1 cellular context compared by ENCODE assay signal in the genomic region with DNA sequence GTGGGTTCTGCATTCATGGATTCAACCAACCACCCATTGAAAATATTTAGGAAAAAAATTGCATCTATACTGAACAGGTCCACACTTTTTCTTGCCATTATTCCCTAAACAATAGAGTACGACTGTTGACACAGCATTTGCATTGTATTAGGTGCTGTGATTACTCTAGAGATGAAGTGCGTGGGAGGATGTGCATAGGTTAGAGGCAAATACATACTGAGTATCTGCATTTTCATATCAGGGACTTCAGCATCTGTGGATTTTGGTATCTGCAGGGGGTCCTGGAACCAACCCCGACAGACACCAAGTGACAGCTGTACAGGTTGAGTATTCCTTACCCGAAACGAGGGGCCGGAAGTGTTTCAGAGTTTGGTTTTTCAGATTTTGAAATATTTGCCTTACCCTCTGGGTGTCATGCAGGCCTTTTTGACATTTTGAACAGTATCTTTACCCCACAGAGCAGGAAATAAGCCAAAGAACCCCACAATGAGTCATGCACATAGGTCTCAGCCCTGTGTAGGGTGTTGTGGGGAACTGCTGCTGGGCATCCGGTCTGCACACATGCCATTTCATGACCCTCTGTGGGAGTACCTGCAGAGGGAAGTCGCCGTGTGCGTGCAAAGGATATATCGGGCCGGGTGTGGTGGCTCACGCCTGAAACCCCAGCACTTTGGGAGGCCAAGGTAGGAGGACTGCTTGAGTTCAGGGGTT.
TF ChIP-seq lines count a peak whose summit lies in the region.

No MANE protein-coding gene starts in this region.

TF ChIP-seq in HepG2, 621 proteins besides CTCF, POLR2A, EP300 and RAD21:
- TF ChIP-seq ZNF773 (CRISPR knock-in tag; IDR thresholded peaks at IDR 0.05; ENCODE audit: borderline replicate concordance) (no peak), POLR2AphosphoS2 (IDR thresholded peaks at IDR 0.05; ENCODE audit: low read depth, low read length) (no peak), BORCS8-MEF2B (CRISPR knock-in tag; IDR thresholded peaks at IDR 0.05) (no peak), JARID2 (CRISPR knock-in tag; IDR thresholded peaks at IDR 0.05; ENCODE audit: insufficient replicate concordance) (no peak), SMAD3 (CRISPR knock-in tag; IDR thresholded peaks at IDR 0.05) (no peak), ZNF12 (CRISPR knock-in tag; IDR thresholded peaks at IDR 0.05) (no peak), ZNF256 (CRISPR knock-in tag; conservative IDR thresholded peaks at IDR 0.05) (no peak), ATF7 (IDR thresholded peaks at IDR 0.05) (no peak), ATF7 (CRISPR knock-in tag; IDR thresholded peaks at IDR 0.05) (no peak), ZKSCAN5 (CRISPR knock-in tag; IDR thresholded peaks at IDR 0.05) (no peak), NR2F6 (IDR thresholded peaks at IDR 0.05) (no peak), NR2F6 (CRISPR knock-in tag; IDR thresholded peaks at IDR 0.05) (no peak), PAWR (CRISPR knock-in tag; IDR thresholded peaks at IDR 0.05; ENCODE audit: borderline replicate concordance) (no peak), ZNF614 (CRISPR knock-in tag; IDR thresholded peaks at IDR 0.05; ENCODE audit: borderline replicate concordance) (no peak)
- TF ChIP-seq, protein P1, sequence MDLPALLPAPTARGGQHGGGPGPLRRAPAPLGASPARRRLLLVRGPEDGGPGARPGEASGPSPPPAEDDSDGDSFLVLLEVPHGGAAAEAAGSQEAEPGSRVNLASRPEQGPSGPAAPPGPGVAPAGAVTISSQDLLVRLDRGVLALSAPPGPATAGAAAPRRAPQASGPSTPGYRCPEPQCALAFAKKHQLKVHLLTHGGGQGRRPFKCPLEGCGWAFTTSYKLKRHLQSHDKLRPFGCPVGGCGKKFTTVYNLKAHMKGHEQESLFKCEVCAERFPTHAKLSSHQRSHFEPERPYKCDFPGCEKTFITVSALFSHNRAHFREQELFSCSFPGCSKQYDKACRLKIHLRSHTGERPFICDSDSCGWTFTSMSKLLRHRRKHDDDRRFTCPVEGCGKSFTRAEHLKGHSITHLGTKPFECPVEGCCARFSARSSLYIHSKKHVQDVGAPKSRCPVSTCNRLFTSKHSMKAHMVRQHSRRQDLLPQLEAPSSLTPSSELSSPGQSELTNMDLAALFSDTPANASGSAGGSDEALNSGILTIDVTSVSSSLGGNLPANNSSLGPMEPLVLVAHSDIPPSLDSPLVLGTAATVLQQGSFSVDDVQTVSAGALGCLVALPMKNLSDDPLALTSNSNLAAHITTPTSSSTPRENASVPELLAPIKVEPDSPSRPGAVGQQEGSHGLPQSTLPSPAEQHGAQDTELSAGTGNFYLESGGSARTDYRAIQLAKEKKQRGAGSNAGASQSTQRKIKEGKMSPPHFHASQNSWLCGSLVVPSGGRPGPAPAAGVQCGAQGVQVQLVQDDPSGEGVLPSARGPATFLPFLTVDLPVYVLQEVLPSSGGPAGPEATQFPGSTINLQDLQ (CRISPR knock-in tag; IDR thresholded peaks at IDR 0.05), result no peak
